In genomic region chr7:33841031-33841430, GRCh38 we compare ENCODE assay signal across 19 cellular contexts.
"Had no signal": no experiment of that assay in that cellular context is flagged by ENCODE, and none has a peak within 500 bp of the region (broad histone marks: within the 10 kb centered on the region; RNA-seq: fewer than 3 reads in every experiment).

No MANE protein-coding gene starts in this region.

- H3K4me1 Mint-ChIP-seq: activated CD4-positive, alpha-beta T cell treated with anti-CD3 and anti-CD28 coated beads, Interleukin-2, amount 10 ng/mL, durations not matched to agents 7 days and 5 days; activated naive CD8-positive, alpha-beta T cell treated with anti-CD3 and anti-CD28 coated beads, Interleukin-2, amount 50 U/mL, for 24 hours had no signal

- DNase-seq: activated CD4-positive, alpha-beta memory T cell treated with anti-CD3 and anti-CD28 coated beads for 36 hours; activated CD4-positive, alpha-beta T cell treated with anti-CD3 and anti-CD28 coated beads, Interleukin-2, amount 10 ng/mL, durations not matched to agents 7 days and 5 days; activated CD4-positive, CD25-positive, alpha-beta regulatory T cell; activated CD8-positive, alpha-beta memory T cell treated with anti-CD3 and anti-CD28 coated beads for 24 hours; activated effector memory CD4-positive, alpha-beta T cell treated with anti-CD3 and anti-CD28 coated beads, Interleukin-2, amount 50 U/mL, for 16 hours; activated naive CD4-positive, alpha-beta T cell treated with Interleukin-2 at 50 U/mL for 16 hours; activated naive CD8-positive, alpha-beta T cell treated with anti-CD3 and anti-CD28 coated beads, Interleukin-2, amount 50 U/mL, for 24 hours; activated T-cell treated with anti-CD3 and anti-CD28 coated beads, Interleukin-2, amount 50 U/mL, for 4 hours; amniotic stem cell; central memory CD4-positive, alpha-beta T cell; MV-4-11; NCI-H1436 treated with DMSO at 0.1 percent for 48 hours; NCI-H187; T-helper 1 cell had no signal

- H3K4me3 Mint-ChIP-seq: activated CD4-positive, alpha-beta memory T cell treated with anti-CD3 and anti-CD28 coated beads for 36 hours; activated CD4-positive, alpha-beta T cell treated with anti-CD3 and anti-CD28 coated beads, Interleukin-2, amount 10 ng/mL, durations not matched to agents 7 days and 5 days; activated naive CD8-positive, alpha-beta T cell treated with anti-CD3 and anti-CD28 coated beads, Interleukin-2, amount 50 U/mL, for 24 hours; activated T-cell treated with anti-CD3 and anti-CD28 coated beads, Interleukin-2, amount 50 U/mL, for 4 hours had no signal

- H3K27ac ChIP-seq: ascending aorta, body of pancreas, VCaP had no signal

- H3K36me3 ChIP-seq: ascending aorta had no signal

- H3K36me3 Mint-ChIP-seq: activated CD4-positive, alpha-beta memory T cell treated with anti-CD3 and anti-CD28 coated beads for 36 hours; activated naive CD4-positive, alpha-beta T cell treated with anti-CD3 and anti-CD28 coated beads, Interleukin-2, amount 50 U/mL, for 72 hours had no signal

- H3K4me3 ChIP-seq: ascending aorta, body of pancreas, MG63 had no signal

- H3K27me3 Mint-ChIP-seq: activated CD4-positive, alpha-beta T cell treated with anti-CD3 and anti-CD28 coated beads, Interleukin-2, amount 10 ng/mL, durations not matched to agents 7 days and 5 days had no signal

- H3K27me3 ChIP-seq: ascending aorta, body of pancreas, MG63 had no signal

- H3K27ac Mint-ChIP-seq: activated CD4-positive, alpha-beta memory T cell treated with anti-CD3 and anti-CD28 coated beads for 36 hours; activated CD4-positive, alpha-beta T cell treated with anti-CD3 and anti-CD28 coated beads, Interleukin-2, amount 10 ng/mL, durations not matched to agents 7 days and 5 days; activated naive CD4-positive, alpha-beta T cell treated with anti-CD3 and anti-CD28 coated beads, Interleukin-2, amount 50 U/mL, for 72 hours; activated naive CD8-positive, alpha-beta T cell treated with anti-CD3 and anti-CD28 coated beads, Interleukin-2, amount 50 U/mL, for 24 hours had no signal

- H3K9me3 ChIP-seq: ascending aorta, body of pancreas had no signal
